ENCODE assay signal across 8 cellular contexts in the genomic region with DNA sequence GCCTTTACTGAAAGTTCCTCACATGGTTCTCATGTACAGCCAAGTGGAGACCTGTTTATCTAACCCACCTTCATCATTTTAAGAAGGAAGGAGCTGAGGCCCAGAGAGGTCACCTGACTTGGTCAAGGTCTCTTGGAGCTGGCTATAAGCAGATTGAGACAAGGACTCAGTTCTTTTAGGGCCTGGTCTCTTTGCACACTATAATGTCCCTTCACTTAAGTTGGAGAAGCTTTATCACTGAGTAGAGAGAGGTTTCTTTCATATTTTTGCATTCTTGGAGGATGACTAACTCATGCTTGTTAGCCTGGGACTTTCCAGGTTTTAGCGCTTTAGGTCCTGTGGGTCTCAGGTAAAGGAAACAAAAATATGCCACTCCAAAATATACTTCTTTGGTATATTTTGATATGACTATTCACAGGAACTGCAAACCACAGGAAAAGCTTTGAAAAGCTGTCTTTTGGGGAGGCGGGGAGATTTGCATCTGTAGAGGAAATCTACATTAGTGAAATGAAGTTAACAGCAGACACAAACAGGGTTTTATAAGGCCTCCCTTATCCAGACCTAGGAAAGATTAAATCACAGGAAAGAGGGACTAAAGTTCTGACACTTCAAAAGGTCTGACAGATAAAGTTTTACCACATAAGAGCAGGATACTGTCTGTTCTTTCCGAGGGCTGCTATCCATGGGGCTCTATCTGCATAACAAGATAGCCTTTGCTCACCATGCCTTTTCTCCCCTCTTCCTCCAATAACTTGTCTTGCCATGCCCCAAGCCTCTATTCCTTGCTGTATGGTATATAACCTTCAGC.
DNase-seq lines count a peak whose midpoint lies in the region; ATAC-seq and FAIRE-seq lines count a peak whose summit lies in the region.

No MANE protein-coding gene starts in this region.

- H3K36me3 Mint-ChIP-seq in activated T-helper 1 cell treated with anti-CD3 and anti-CD28 coated beads, Interleukin-12 subunit alpha, Interleukin-12 subunit beta, Interleukin-2, Interleukin-4 antibody, amounts not matched to agents 30 ng/mL and 10 ng/mL and 1 ng/mL, durations not matched to agents 14 hours and 24 hours and 36 hours (ENCODE audit: low read depth) = peaks cover 7% of the 10 kb centered on the region
- no peaks in the 10 kb centered on the region for H3K36me3 Mint-ChIP-seq in natural killer cell treated with Interleukin-12 subunit alpha and Interleukin-12 subunit beta and Interleukin-15 and Interleukin-18, amount 100 ng/mL, for 72 hours

- H3K27ac ChIP-seq in small intestine (ENCODE audit: low read depth in 1 of 2, low read length in 1 of 2) = peak overlapping the region in 1 of 2 donors; percentile 37

- intact Hi-C loops in activated T-helper 1 cell treated with anti-CD3 and anti-CD28 coated beads, Interleukin-12 subunit alpha, Interleukin-12 subunit beta, Interleukin-2, Interleukin-4 antibody, amounts not matched to agents 30 ng/mL and 10 ng/mL and 1 ng/mL, durations not matched to agents 14 hours and 24 hours and 36 hours (cut with micrococcal nuclease) = loop anchor here (1.0 to 5.0 kb wide), 21 partner anchors 24 to 1534 kb away; a partner anchor contains a TSS

- no peak for FAIRE-seq in small intestine (lab: Jason Lieb, UNC)

- DNase-seq in activated CD4-positive, CD25-positive, alpha-beta regulatory T cell treated with anti-CD3 and anti-CD28 coated beads, Interleukin-2, amount 50 U/mL, for 72 hours = no peak
- DNase-seq in HT-29 (ENCODE audit: low spot score) = peak; percentile 55
- DNase-seq in activated T-helper 1 cell treated with anti-CD3 and anti-CD28 coated beads, Interleukin-12 subunit alpha, Interleukin-12 subunit beta, Interleukin-2, Interleukin-4 antibody, amounts not matched to agents 30 ng/mL and 10 ng/mL and 1 ng/mL, durations not matched to agents 14 hours and 24 hours and 36 hours (ENCODE audit: low spot score) = peak; percentile 59
- DNase-seq in natural killer cell treated with Interleukin-12 subunit alpha and Interleukin-12 subunit beta and Interleukin-15 and Interleukin-18, amount 100 ng/mL, for 72 hours (ENCODE audit: low spot score) = no peak
- no peak for DNase-seq in small intestine
- no peak for DNase-seq in NCI-H82 treated with DMSO at 0.1 percent for 48 hours (lab: John Stamatoyannopoulos, UW; ENCODE audit: unreplicated experiment)
- no peak for DNase-seq in NCI-H1694 (lab: John Stamatoyannopoulos, UW)

- H3K9me3 ChIP-seq in small intestine (ENCODE audit: control insufficient read depth, low read depth) = no peaks in the 10 kb centered on the region

- H3K27ac Mint-ChIP-seq in activated T-helper 1 cell treated with anti-CD3 and anti-CD28 coated beads, Interleukin-12 subunit alpha, Interleukin-12 subunit beta, Interleukin-2, Interleukin-4 antibody, amounts not matched to agents 30 ng/mL and 10 ng/mL and 1 ng/mL, durations not matched to agents 14 hours and 24 hours and 36 hours = peak overlapping the region; percentile 87
- H3K27ac Mint-ChIP-seq in natural killer cell treated with Interleukin-12 subunit alpha and Interleukin-12 subunit beta and Interleukin-15 and Interleukin-18, amount 100 ng/mL, for 72 hours = peak overlapping the region; percentile 55 to 67

- H3K4me3 Mint-ChIP-seq in activated T-helper 1 cell treated with anti-CD3 and anti-CD28 coated beads, Interleukin-12 subunit alpha, Interleukin-12 subunit beta, Interleukin-2, Interleukin-4 antibody, amounts not matched to agents 30 ng/mL and 10 ng/mL and 1 ng/mL, durations not matched to agents 14 hours and 24 hours and 36 hours = peak overlapping the region; percentile 63
- H3K4me3 Mint-ChIP-seq in natural killer cell treated with Interleukin-12 subunit alpha and Interleukin-12 subunit beta and Interleukin-15 and Interleukin-18, amount 100 ng/mL, for 72 hours = peak overlapping the region; percentile 64

- no peaks in the 10 kb centered on the region for H3K27me3 ChIP-seq in small intestine (ENCODE audit: control insufficient read depth in 2 of 2, insufficient read depth in 2 of 2, low read length in 2 of 2)

- H3K4me1 ChIP-seq in small intestine (ENCODE audit: control insufficient read depth in 2 of 2, insufficient read depth in 1 of 2, low read depth in 1 of 2, low read length in 1 of 2) = peaks cover 0 to 9% of the 10 kb centered on the region in 2 donors

- H3K9me3 Mint-ChIP-seq in activated T-helper 1 cell treated with anti-CD3 and anti-CD28 coated beads, Interleukin-12 subunit alpha, Interleukin-12 subunit beta, Interleukin-2, Interleukin-4 antibody, amounts not matched to agents 30 ng/mL and 10 ng/mL and 1 ng/mL, durations not matched to agents 14 hours and 24 hours and 36 hours = peaks cover 14% of the 10 kb centered on the region
- H3K9me3 Mint-ChIP-seq in natural killer cell treated with Interleukin-12 subunit alpha and Interleukin-12 subunit beta and Interleukin-15 and Interleukin-18, amount 100 ng/mL, for 72 hours = no peaks in the 10 kb centered on the region

- no peaks in the 10 kb centered on the region for H3K27me3 Mint-ChIP-seq in activated T-helper 1 cell treated with anti-CD3 and anti-CD28 coated beads, Interleukin-12 subunit alpha, Interleukin-12 subunit beta, Interleukin-2, Interleukin-4 antibody, amounts not matched to agents 30 ng/mL and 10 ng/mL and 1 ng/mL, durations not matched to agents 14 hours and 24 hours and 36 hours (ENCODE audit: insufficient read depth)
- H3K27me3 Mint-ChIP-seq in natural killer cell treated with Interleukin-12 subunit alpha and Interleukin-12 subunit beta and Interleukin-15 and Interleukin-18, amount 100 ng/mL, for 72 hours = peaks cover 32 to 38% of the 10 kb centered on the region in 2 donors

- H3K4me3 ChIP-seq in small intestine (ENCODE audit: low read depth in 1 of 2, low read length in 2 of 2) = no peak overlapping the region

- H3K36me3 ChIP-seq in small intestine (ENCODE audit: control insufficient read depth in 2 of 2, insufficient read depth in 2 of 2, low read length in 2 of 2) = no peaks in the 10 kb centered on the region

- peaks cover 74% of the 10 kb centered on the region for H3K4me1 Mint-ChIP-seq in activated T-helper 1 cell treated with anti-CD3 and anti-CD28 coated beads, Interleukin-12 subunit alpha, Interleukin-12 subunit beta, Interleukin-2, Interleukin-4 antibody, amounts not matched to agents 30 ng/mL and 10 ng/mL and 1 ng/mL, durations not matched to agents 14 hours and 24 hours and 36 hours (ENCODE audit: low read depth)
- peaks cover 13 to 36% of the 10 kb centered on the region in 2 donors for H3K4me1 Mint-ChIP-seq in natural killer cell treated with Interleukin-12 subunit alpha and Interleukin-12 subunit beta and Interleukin-15 and Interleukin-18, amount 100 ng/mL, for 72 hours (ENCODE audit: low read depth in 2 of 2)

- ATAC-seq in activated CD4-positive, CD25-positive, alpha-beta regulatory T cell treated with anti-CD3 and anti-CD28 coated beads, Interleukin-2, amount 50 U/mL, for 24 hours = peak; percentile 63 to 72
- peak; percentile 45 to 51 for ATAC-seq in natural killer cell treated with Interleukin-12 subunit alpha and Interleukin-12 subunit beta and Interleukin-15 and Interleukin-18, amount 100 ng/mL, for 72 hours

- 23 to 51% (median 32%) methylated on average over 3 of the region's 3 CpGs for WGBS in small intestine, 3 donors

Comparison
In these comparisons a context has a peak if more than half of its experiments do, and no peak if none do; other contexts are left out.
1. DNase-seq: peak in HT-29 (single experiment) and activated T-helper 1 cell treated with anti-CD3 and anti-CD28 coated beads, Interleukin-12 subunit alpha, Interleukin-12 subunit beta, Interleukin-2, Interleukin-4 antibody, amounts not matched to agents 30 ng/mL and 10 ng/mL and 1 ng/mL, durations not matched to agents 14 hours and 24 hours and 36 hours (single experiment); none in activated CD4-positive, CD25-positive, alpha-beta regulatory T cell treated with anti-CD3 and anti-CD28 coated beads, Interleukin-2, amount 50 U/mL, for 72 hours (single experiment), natural killer cell treated with Interleukin-12 subunit alpha and Interleukin-12 subunit beta and Interleukin-15 and Interleukin-18, amount 100 ng/mL, for 72 hours (single experiment), small intestine (single experiment), NCI-H82 treated with DMSO at 0.1 percent for 48 hours (single experiment) and NCI-H1694 (single experiment).